In genomic region chr2:219388127-219388844, GRCh38 we compare ENCODE assay signal across 8 cellular contexts. TPM values are rescaled to one million over a fixed set of nuclear protein-coding genes. Genes with fewer than 3 reads are reported as not detected.
DNase-seq lines count a peak whose midpoint lies in the region; ATAC-seq and TF ChIP-seq lines count a peak whose summit lies in the region.

No MANE protein-coding gene starts in this region.

- peaks cover 20% of the 10 kb centered on the region for H3K36me3 Mint-ChIP-seq in nephron progenitor cell (ENCODE audit: low read depth)

- POLR2A ChIA-PET in RWPE1 (lab: Yijun Ruan, JAX; ENCODE audit: low non-redundant PET): interaction anchor here (0.5 to 1.4 kb wide), 6 partner anchors 10 to 136 kb away, joined by 3 to 7 read pairs (median 4); no protein-coding TSS in a partner anchor

- H3K27me3 Mint-ChIP-seq in nephron progenitor cell (ENCODE audit: low read depth, poor library complexity): peaks cover 26% of the 10 kb centered on the region

- CTCF ChIA-PET in RWPE1 (lab: Yijun Ruan, JAX): interaction anchor here (0.5 to 1.7 kb wide), 11 partner anchors 14 to 886 kb away, joined by 3 to 8 read pairs (median 4); a partner anchor contains a TSS

- DNase-seq in ELF-1 (ENCODE audit: low read depth, low spot score): peak; percentile 85
- peak; percentile 99 for DNase-seq in H7
- no peak for DNase-seq in LNCaP clone FGC (ENCODE audit: low read depth)
- peak; percentile 93 for DNase-seq in RWPE1 (ENCODE audit: low spot score)
- peak; percentile 99 for DNase-seq in activated T-helper 9 cell treated with anti-CD3 and anti-CD28 coated beads, Interleukin-2, amount 50 U/mL, for 16 hours (ENCODE audit: low read depth)
- DNase-seq in fibroblast of pulmonary artery (ENCODE audit: low read depth): peak; percentile 97
- DNase-seq in nephron progenitor cell: peak; percentile 99
- peak; percentile 100 for DNase-seq in stimulated activated naive CD8-positive, alpha-beta T cell treated with anti-CD3 and anti-CD28 coated beads, Interleukin-15, Interleukin-2, amounts not matched to agents 100 U/mL and 50 U/mL, for 24 hours

- peak overlapping the region; percentile 62 for H3K4me3 ChIP-seq in H7 (ENCODE audit: insufficient read depth, low read depth, low read length)
- H3K4me3 ChIP-seq in LNCaP clone FGC (ENCODE audit: low read depth, low read length): peak overlapping the region; percentile 38
- H3K4me3 ChIP-seq in fibroblast of pulmonary artery (replicated peaks; ENCODE audit: low read depth, low read length): peak overlapping the region; percentile 45

- TF ChIP-seq CTCF in LNCaP clone FGC (IDR thresholded peaks at IDR 0.05; ENCODE audit: control insufficient read depth, extremely low read depth, insufficient read depth) (peak; percentile 41), RWPE1 (conservative IDR thresholded peaks at IDR 0.05; ENCODE audit: low read depth) (peak; percentile 86), fibroblast of pulmonary artery (IDR thresholded peaks at IDR 0.05; ENCODE audit: low read length, missing control alignments) (peak; percentile 21), nephron progenitor cell (IDR thresholded peaks at IDR 0.05) (peak; percentile 40)

- H3K4me1 Mint-ChIP-seq in nephron progenitor cell: peaks cover 21% of the 10 kb centered on the region

- H3K9me3 Mint-ChIP-seq in nephron progenitor cell: peaks cover 18% of the 10 kb centered on the region

- peaks cover 18% of the 10 kb centered on the region for H3K36me3 ChIP-seq in H7 (replicated peaks; ENCODE audit: control insufficient read depth, insufficient read depth, low read length)

- peak; percentile 85 for ATAC-seq in stimulated activated naive CD8-positive, alpha-beta T cell treated with anti-CD3 and anti-CD28 coated beads, Interleukin-15, Interleukin-2, amounts not matched to agents 100 U/mL and 50 U/mL, for 24 hours

- H3K27me3 ChIP-seq in H7 (ENCODE audit: control insufficient read depth, insufficient read depth, low read length): no peaks in the 10 kb centered on the region; the same call in 1 of the 2 replicates

- peak overlapping the region; percentile 32 for H3K27ac Mint-ChIP-seq in nephron progenitor cell

- H3K27ac ChIP-seq in RWPE1: peak overlapping the region; percentile 93

- peak overlapping the region; percentile 77 for H3K4me3 Mint-ChIP-seq in nephron progenitor cell

RNA-seq across cellular contexts. Expression of gene DNPEP, which starts 0.6 kb away (rescaled TPM):
- 44.8 and 55.5 TPM in 2 replicates for total RNA-seq in H7 (2014; rRNA removed; shearing (Covaris generic))

RNA-seq across cellular contexts. Expression of gene DES, which starts 29.9 kb away (rescaled TPM):
- 14.7 and 18.8 TPM in 2 replicates for total RNA-seq in H7 (2014; rRNA removed; shearing (Covaris generic))

RNA-seq across cellular contexts. Expression of gene SPEG, which starts 46.4 kb away (rescaled TPM):
- 25.3 and 27.4 TPM in 2 replicates for total RNA-seq in H7 (2014; rRNA removed; shearing (Covaris generic))

RNA-seq across cellular contexts. Expression of gene RESP18, which starts 55.7 kb away (rescaled TPM):
- total RNA-seq in H7 (2014; rRNA removed; shearing (Covaris generic)): not detected in 2 replicates

Comparison
In these comparisons a context has a peak if more than half of its experiments do, and no peak if none do; other contexts are left out.
1. CTCF ChIP-seq: peak in every context shown above with its lines; median percentile 86 in RWPE1; 41 in LNCaP clone FGC; 40 in nephron progenitor cell; 21 in fibroblast of pulmonary artery.